1 cellular context compared by ENCODE assay signal in the genomic region with DNA sequence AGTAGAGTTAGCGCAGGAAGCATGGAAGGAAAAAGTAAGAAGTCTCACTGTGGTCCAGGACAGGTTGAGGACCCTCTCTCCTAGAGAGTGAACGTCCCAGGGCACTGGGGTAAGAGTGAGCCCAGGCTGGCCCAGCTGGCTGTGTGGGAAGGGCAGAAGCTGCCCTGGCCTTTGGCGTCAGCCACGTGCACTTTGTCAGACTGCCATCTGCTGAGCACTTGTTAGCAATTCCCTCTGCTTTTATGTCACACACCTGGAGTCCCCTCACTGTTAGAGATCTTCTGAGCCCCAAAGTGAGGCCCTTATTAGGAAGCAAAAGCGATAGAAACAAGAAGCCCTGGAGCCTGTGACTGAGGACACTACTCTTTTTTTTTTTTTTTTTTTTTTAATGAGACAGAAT.
TF ChIP-seq lines count a peak whose summit lies in the region.

No MANE protein-coding gene starts in this region.

TF ChIP-seq in H1, 55 proteins besides CTCF, POLR2A, EP300 and RAD21 (continued from another document):
- TF ChIP-seq TCF12 (IDR thresholded peaks at IDR 0.05; ENCODE audit: low read depth, low read length) = 0 out of 2 replicates have a peak, but pooled peaks have one; percentile 57
TF ChIP-seq in H1: peak in this region for 4.
